36 cellular contexts compared by ENCODE assay signal in genomic region chr11:110716361-110716760, GRCh38. TPM values are rescaled to one million over a fixed set of nuclear protein-coding genes. Genes with fewer than 3 reads are reported as not detected.
DNase-seq lines count a peak whose midpoint lies in the region; ATAC-seq, FAIRE-seq and TF ChIP-seq lines count a peak whose summit lies in the region.
"Had no signal": no experiment of that assay in that cellular context is flagged by ENCODE, and none has a peak within 500 bp of the region (broad histone marks: within the 10 kb centered on the region; RNA-seq: fewer than 3 reads in every experiment).

No MANE protein-coding gene starts in this region.

- no peaks in the 10 kb centered on the region for H3K79me2 ChIP-seq in ACC112 (ENCODE audit: control insufficient read depth, insufficient read depth, low read length, unreplicated experiment)

- no peak overlapping the region for H3K4me3 ChIP-seq in ACC112 (ENCODE audit: low read depth, low read length)
- no peak overlapping the region for H3K4me3 ChIP-seq in bronchial epithelial cell (ENCODE audit: low read depth, low read length)
- H3K4me3 ChIP-seq in fibroblast of villous mesenchyme (ENCODE audit: low read depth, low read length): no peak overlapping the region
- H3K4me3 ChIP-seq: A549, BLaER1, cardiac muscle cell, coronary artery, SJCRH30, skin epidermis, stomach, thyroid gland had no signal

- no peak for TF ChIP-seq CTCF in HFFc6 (IDR thresholded peaks at IDR 0.05)
- TF ChIP-seq CTCF in bronchial epithelial cell (IDR thresholded peaks at IDR 0.05; ENCODE audit: insufficient read depth, low read length, severe bottlenecking): no peak
- TF ChIP-seq CTCF in fibroblast of villous mesenchyme (IDR thresholded peaks at IDR 0.05; ENCODE audit: insufficient read depth, low read depth, low read length): no peak

- peaks cover 29% of the 10 kb centered on the region for H3K4me1 ChIP-seq in ACC112 (ENCODE audit: control insufficient read depth, insufficient read depth, low read length, unreplicated experiment)
- H3K4me1 ChIP-seq: SJCRH30 had no signal

- no peaks in the 10 kb centered on the region; the same call in none of the 2 replicates for H3K27me3 Mint-ChIP-seq in HFFc6 (ENCODE audit: insufficient read depth)

- H3K4me1 Mint-ChIP-seq in HFFc6 (ENCODE audit: low read depth): peaks cover 9% of the 10 kb centered on the region
- peaks cover 10% of the 10 kb centered on the region for H3K4me1 Mint-ChIP-seq in stimulated activated effector memory CD8-positive, alpha-beta T cell treated with anti-CD3 and anti-CD28 coated beads, Interleukin-12 subunit alpha, Interleukin-12 subunit beta, amount 100 ng/mL, for 72 hours

- no peak overlapping the region for H2AFZ ChIP-seq in ACC112 (ENCODE audit: low read length, unreplicated experiment)

- no peaks in the 10 kb centered on the region for H3K27me3 ChIP-seq in ACC112 (ENCODE audit: insufficient read depth, low read length)
- peaks cover 11% of the 10 kb centered on the region for H3K27me3 ChIP-seq in bronchial epithelial cell (ENCODE audit: control insufficient read depth, insufficient read depth, low read length)
- H3K27me3 ChIP-seq: SJCRH30, thyroid gland had no signal

- no peak for FAIRE-seq in bronchial epithelial cell (lab: Jason Lieb, UNC)
- FAIRE-seq: A549, keratinocyte had no signal

- no peaks in the 10 kb centered on the region for H3K36me3 ChIP-seq in ACC112 (ENCODE audit: insufficient read depth, low read length)
- H3K36me3 ChIP-seq in bronchial epithelial cell (ENCODE audit: control insufficient read depth, insufficient read depth, low read length): no peaks in the 10 kb centered on the region
- H3K36me3 ChIP-seq: BLaER1, cardiac muscle cell, SJCRH30, stomach, thyroid gland had no signal

- H3K27ac Mint-ChIP-seq in HFFc6: no peak overlapping the region
- H3K27ac Mint-ChIP-seq in stimulated activated effector memory CD8-positive, alpha-beta T cell treated with anti-CD3 and anti-CD28 coated beads, Interleukin-12 subunit alpha, Interleukin-12 subunit beta, amount 100 ng/mL, for 72 hours: no peak overlapping the region
- H3K27ac Mint-ChIP-seq: activated CD4-positive, alpha-beta memory T cell treated with anti-CD3 and anti-CD28 coated beads for 36 hours; activated naive CD4-positive, alpha-beta T cell treated with anti-CD3 and anti-CD28 coated beads for 36 hours; activated T-helper 1 cell treated with anti-CD3 and anti-CD28 coated beads, Interleukin-12 subunit alpha, Interleukin-12 subunit beta, Interleukin-2, Interleukin-4 antibody, amounts not matched to agents 30 ng/mL and 10 ng/mL and 1 ng/mL, durations not matched to agents 14 hours and 24 hours and 36 hours; natural killer cell had no signal

- no peaks in the 10 kb centered on the region for H3K9me3 Mint-ChIP-seq in HFFc6
- H3K9me3 Mint-ChIP-seq in stimulated activated effector memory CD8-positive, alpha-beta T cell treated with anti-CD3 and anti-CD28 coated beads, Interleukin-12 subunit alpha, Interleukin-12 subunit beta, amount 100 ng/mL, for 72 hours: no peaks in the 10 kb centered on the region
- H3K9me3 Mint-ChIP-seq: activated CD4-positive, alpha-beta memory T cell treated with anti-CD3 and anti-CD28 coated beads for 36 hours; activated naive CD4-positive, alpha-beta T cell treated with anti-CD3 and anti-CD28 coated beads for 36 hours; activated T-helper 1 cell treated with anti-CD3 and anti-CD28 coated beads, Interleukin-12 subunit alpha, Interleukin-12 subunit beta, Interleukin-2, Interleukin-4 antibody, amounts not matched to agents 30 ng/mL and 10 ng/mL and 1 ng/mL, durations not matched to agents 14 hours and 24 hours and 36 hours; natural killer cell had no signal

- H3K36me3 Mint-ChIP-seq in HFFc6 (ENCODE audit: low read depth): no peaks in the 10 kb centered on the region
- no peaks in the 10 kb centered on the region for H3K36me3 Mint-ChIP-seq in stimulated activated effector memory CD8-positive, alpha-beta T cell treated with anti-CD3 and anti-CD28 coated beads, Interleukin-12 subunit alpha, Interleukin-12 subunit beta, amount 100 ng/mL, for 72 hours
- H3K36me3 Mint-ChIP-seq: activated CD4-positive, alpha-beta memory T cell treated with anti-CD3 and anti-CD28 coated beads for 36 hours; natural killer cell had no signal

- ATAC-seq in HG02571 (IDR thresholded peaks at IDR 0.05; ENCODE audit: unreplicated experiment): no peak
- no peak for ATAC-seq in stimulated activated effector memory CD8-positive, alpha-beta T cell treated with anti-CD3 and anti-CD28 coated beads, Interleukin-12 subunit alpha, Interleukin-12 subunit beta, amount 100 ng/mL, for 72 hours
- ATAC-seq: A549; activated CD4-positive, CD25-positive, alpha-beta regulatory T cell treated with anti-CD3 and anti-CD28 coated beads, Interleukin-2, amount 50 U/mL, for 24 hours; esophagus mucosa; natural killer cell; Panc1 had no signal

- DNase-seq in HFFc6: peak; percentile 61
- peak; percentile 26 for DNase-seq in bronchial epithelial cell (ENCODE audit: low read depth)
- peak; percentile 65 for DNase-seq in fibroblast of villous mesenchyme (ENCODE audit: low read depth)
- no peak for DNase-seq in NCI-H2081 treated with DMSO at 0.1 percent for 48 hours (lab: John Stamatoyannopoulos, UW)
- DNase-seq in stimulated activated effector memory CD8-positive, alpha-beta T cell treated with anti-CD3 and anti-CD28 coated beads, Interleukin-12 subunit alpha, Interleukin-12 subunit beta, amount 100 ng/mL, for 72 hours (ENCODE audit: low spot score in 2 of 2): no peak
- DNase-seq in HuH-7.5 (ENCODE audit: low spot score): no peak
- DNase-seq: activated CD4-positive, alpha-beta memory T cell treated with anti-CD3 and anti-CD28 coated beads for 36 hours; activated CD8-positive, alpha-beta memory T cell treated with anti-CD3 and anti-CD28 coated beads, Interleukin-2, amount 50 U/mL, for 4 hours; activated naive CD4-positive, alpha-beta T cell treated with anti-CD3 and anti-CD28 coated beads for 36 hours; amniotic stem cell; DMS53; Karpas-422; midbrain; natural killer cell; NCI-H146; NCI-H2171; NCI-H526; occipital lobe; SJCRH30; stimulated activated CD4-positive, alpha-beta T cell treated with anti-CD3 and anti-CD28 coated beads, Interleukin-1b, Interleukin-23, amount 100 ng/mL, for 48 hours; stimulated activated CD8-positive, alpha-beta memory T cell treated with anti-CD3 and anti-CD28 coated beads, Interleukin-4, amount 100 ng/mL, for 48 hours; stomach; thyroid gland had no signal

- H3K27ac ChIP-seq in ACC112 (ENCODE audit: low read depth, low read length): peak overlapping the region; percentile 52
- H3K27ac ChIP-seq: A549, BLaER1, cardiac muscle cell, coronary artery, SJCRH30, skin epidermis had no signal

- no peak overlapping the region for H3K4me3 Mint-ChIP-seq in HFFc6
- no peak overlapping the region for H3K4me3 Mint-ChIP-seq in stimulated activated effector memory CD8-positive, alpha-beta T cell treated with anti-CD3 and anti-CD28 coated beads, Interleukin-12 subunit alpha, Interleukin-12 subunit beta, amount 100 ng/mL, for 72 hours
- H3K4me3 Mint-ChIP-seq: activated CD4-positive, alpha-beta memory T cell treated with anti-CD3 and anti-CD28 coated beads for 36 hours; activated naive CD4-positive, alpha-beta T cell treated with anti-CD3 and anti-CD28 coated beads for 36 hours; activated T-helper 1 cell treated with anti-CD3 and anti-CD28 coated beads, Interleukin-12 subunit alpha, Interleukin-12 subunit beta, Interleukin-2, Interleukin-4 antibody, amounts not matched to agents 30 ng/mL and 10 ng/mL and 1 ng/mL, durations not matched to agents 14 hours and 24 hours and 36 hours; natural killer cell had no signal

RNA-seq across cellular contexts. Expression of gene ARHGAP20, which starts 4.1 kb away (rescaled TPM):
- 1 to 10 TPM in 2 of 6 experiments, under 1 TPM in 4; 0.52 to 1.2 (median 0.92) TPM for total RNA-seq in HFFc6 (2021; fragmentation: NEBNext Ultra II Directional; extraction: Animal tissue kit (Norgen Biotek cat#: 25700))
- total RNA-seq in bronchial epithelial cell (under 0.01 TPM in 2 replicates), fibroblast of villous mesenchyme (4.2 and 7.3 TPM in 2 replicates)
- total RNA-seq: activated T-helper 1 cell treated with anti-CD3 and anti-CD28 coated beads, Interleukin-12 subunit alpha, Interleukin-12 subunit beta, Interleukin-2, Interleukin-4 antibody, amounts not matched to agents 30 ng/mL and 10 ng/mL and 1 ng/mL, durations not matched to agents 14 hours and 24 hours and 36 hours; natural killer cell; SJCRH30; T-helper 1 cell treated with Interleukin-12 subunit alpha and Interleukin-12 subunit beta and Interleukin-4 antibody, amounts not matched to agents 30 ng/mL and 1 ng/mL, for 36 hours had no signal

Comparison
In these comparisons a context has a peak if more than half of its experiments do, and no peak if none do; other contexts are left out.
1. DNase-seq: peak in HFFc6 (single experiment), bronchial epithelial cell (single experiment) and fibroblast of villous mesenchyme (single experiment); none in NCI-H2081 treated with DMSO at 0.1 percent for 48 hours (single experiment), stimulated activated effector memory CD8-positive, alpha-beta T cell treated with anti-CD3 and anti-CD28 coated beads, Interleukin-12 subunit alpha, Interleukin-12 subunit beta, amount 100 ng/mL, for 72 hours (0 of 2) and HuH-7.5 (single experiment).